8 cellular contexts compared by ENCODE assay signal in the genomic region with DNA sequence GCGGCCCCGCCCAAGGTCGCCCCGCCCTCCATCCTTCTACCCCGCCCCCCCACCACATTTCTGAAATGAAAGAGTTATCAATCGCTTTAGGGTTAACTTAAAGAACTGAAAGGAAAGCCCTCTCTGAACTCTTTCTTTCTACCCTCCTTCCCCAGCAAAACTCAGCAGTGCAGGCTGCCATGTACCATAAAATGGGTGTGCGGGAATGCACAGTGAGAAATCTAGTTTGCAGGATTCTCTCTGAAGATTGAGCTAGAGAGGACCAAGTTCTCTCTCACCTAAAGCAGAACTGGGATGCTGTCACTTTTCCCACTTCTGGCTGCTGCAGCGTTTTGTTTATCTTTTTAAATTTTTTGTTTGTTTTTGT.
DNase-seq lines count a peak whose midpoint lies in the region; ATAC-seq and TF ChIP-seq lines count a peak whose summit lies in the region.

No MANE protein-coding gene starts in this region.

- no peak overlapping the region for H3K27ac Mint-ChIP-seq in activated naive CD4-positive, alpha-beta T cell treated with anti-CD3 and anti-CD28 coated beads, Interleukin-2, amount 10 ng/mL, durations not matched to agents 7 days and 5 days
- no peak overlapping the region for H3K27ac Mint-ChIP-seq in activated naive CD4-positive, alpha-beta T cell treated with anti-CD3 and anti-CD28 coated beads, Interleukin-2, amount 50 U/mL, for 72 hours
- H3K27ac Mint-ChIP-seq in brain (peak overlapping the region in 1 of 5 experiments; percentile 73), memory B cell (no peak overlapping the region)

- peaks cover 20% of the 10 kb centered on the region for H3K4me1 Mint-ChIP-seq in activated naive CD4-positive, alpha-beta T cell treated with anti-CD3 and anti-CD28 coated beads, Interleukin-2, amount 10 ng/mL, durations not matched to agents 7 days and 5 days
- H3K4me1 Mint-ChIP-seq in brain (peaks cover 12% of the 10 kb centered on the region), memory B cell (peaks cover 7% of the 10 kb centered on the region)

- no peak for DNase-seq in activated naive CD4-positive, alpha-beta T cell treated with anti-CD3 and anti-CD28 coated beads, Interleukin-2, amount 10 ng/mL, durations not matched to agents 7 days and 5 days
- no peak for DNase-seq in activated naive CD4-positive, alpha-beta T cell treated with anti-CD3 and anti-CD28 coated beads, Interleukin-2, amount 50 U/mL, for 72 hours (ENCODE audit: low spot score in 2 of 2)
- DNase-seq in memory B cell (ENCODE audit: low spot score in 2 of 2) (no peak), upper lobe of right lung (no peak), NCI-H1105 (lab: John Stamatoyannopoulos, UW) (no peak), HCEC 1CT (no peak)

- H3K4me3 Mint-ChIP-seq in activated naive CD4-positive, alpha-beta T cell treated with anti-CD3 and anti-CD28 coated beads, Interleukin-2, amount 10 ng/mL, durations not matched to agents 7 days and 5 days, result peak overlapping the region; percentile 53
- H3K4me3 Mint-ChIP-seq in brain, result peak overlapping the region; percentile 91 to 96 (median 94)
- peak overlapping the region; percentile 91 for H3K4me3 Mint-ChIP-seq in memory B cell

- H3K27me3 Mint-ChIP-seq in activated naive CD4-positive, alpha-beta T cell treated with anti-CD3 and anti-CD28 coated beads, Interleukin-2, amount 10 ng/mL, durations not matched to agents 7 days and 5 days, result peaks cover 27% of the 10 kb centered on the region
- H3K27me3 Mint-ChIP-seq in brain (peaks cover 6% of the 10 kb centered on the region), memory B cell (peaks cover 10% of the 10 kb centered on the region)

- no peaks in the 10 kb centered on the region for H3K36me3 ChIP-seq in upper lobe of right lung

- peaks cover 10% of the 10 kb centered on the region for H3K27me3 ChIP-seq in upper lobe of right lung

- TF ChIP-seq CTCF in brain (conservative IDR thresholded peaks at IDR 0.05) (no peak), upper lobe of right lung (IDR thresholded peaks at IDR 0.05) (no peak)

- H3K9me3 Mint-ChIP-seq in activated naive CD4-positive, alpha-beta T cell treated with anti-CD3 and anti-CD28 coated beads, Interleukin-2, amount 10 ng/mL, durations not matched to agents 7 days and 5 days, result no peaks in the 10 kb centered on the region
- no peaks in the 10 kb centered on the region for H3K9me3 Mint-ChIP-seq in activated naive CD4-positive, alpha-beta T cell treated with anti-CD3 and anti-CD28 coated beads, Interleukin-2, amount 50 U/mL, for 72 hours
- H3K9me3 Mint-ChIP-seq in brain (no peaks in the 10 kb centered on the region), memory B cell (no peaks in the 10 kb centered on the region)

- no peaks in the 10 kb centered on the region for H3K9me3 ChIP-seq in upper lobe of right lung

- peaks cover 4% of the 10 kb centered on the region for H3K4me1 ChIP-seq in upper lobe of right lung

- ATAC-seq in activated naive CD4-positive, alpha-beta T cell treated with anti-CD3 and anti-CD28 coated beads, Interleukin-2, amount 50 U/mL, for 72 hours, result no peak
- no peak for ATAC-seq in memory B cell (ENCODE audit: low read depth)
- ATAC-seq in upper lobe of right lung, result no peak
- no peak for ATAC-seq in GM21576 (IDR thresholded peaks at IDR 0.05; ENCODE audit: unreplicated experiment)

- CTCF ChIA-PET in activated naive CD4-positive, alpha-beta T cell treated with anti-CD3 and anti-CD28 coated beads, Interleukin-2, amount 10 ng/mL, durations not matched to agents 7 days and 5 days (lab: Charles Lee), result interaction anchor here (0.7 kb wide), 1 partner anchor 42 kb away, joined by 3 read pairs; no protein-coding TSS in a partner anchor

- peak overlapping the region; percentile 58 for H3K4me3 ChIP-seq in upper lobe of right lung

- H3K36me3 Mint-ChIP-seq in activated naive CD4-positive, alpha-beta T cell treated with anti-CD3 and anti-CD28 coated beads, Interleukin-2, amount 10 ng/mL, durations not matched to agents 7 days and 5 days, result no peaks in the 10 kb centered on the region
- H3K36me3 Mint-ChIP-seq in activated naive CD4-positive, alpha-beta T cell treated with anti-CD3 and anti-CD28 coated beads, Interleukin-2, amount 50 U/mL, for 72 hours, result no peaks in the 10 kb centered on the region
- H3K36me3 Mint-ChIP-seq in brain, result no peaks in the 10 kb centered on the region
- no peaks in the 10 kb centered on the region for H3K36me3 Mint-ChIP-seq in memory B cell

- H3K27ac ChIP-seq in upper lobe of right lung, result no peak overlapping the region

- intact Hi-C loops in upper lobe of right lung (cut with DNase I), result no loop called here
